Comparison of ENCODE assay signal across 2 cellular contexts in the genomic region with DNA sequence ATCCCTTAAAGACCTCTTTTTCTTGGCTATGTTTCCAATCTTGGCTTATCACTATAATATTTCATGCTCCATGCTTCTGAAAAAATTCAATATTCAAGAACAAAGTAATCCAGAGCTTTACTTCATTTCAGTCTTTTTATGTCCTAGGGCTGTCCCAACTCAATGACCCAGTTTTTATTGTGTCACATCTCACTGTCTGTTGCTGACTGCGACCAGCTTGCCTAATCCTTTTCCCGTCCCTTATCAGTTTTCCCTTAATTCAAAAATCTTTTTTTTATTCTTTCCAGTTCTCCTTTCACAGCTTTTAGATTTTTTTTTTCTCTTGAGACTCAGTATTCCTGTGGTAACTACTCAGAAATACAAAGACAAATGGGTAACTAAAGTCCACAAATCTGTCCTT.
A peak's percentile ranks its signal among the peaks of the same experiment; 100 is the strongest.
TF ChIP-seq lines count a peak whose summit lies in the region.

No MANE protein-coding gene starts in this region.

TF ChIP-seq in liver, 16 proteins besides CTCF, POLR2A, EP300 and RAD21 (continued from another document):
- peak; percentile 58 to 61 for TF ChIP-seq RXRA (IDR thresholded peaks at IDR 0.05)
- peak; percentile 13 for TF ChIP-seq TAF1 (conservative IDR thresholded peaks at IDR 0.05)
- TF ChIP-seq JUND (IDR thresholded peaks at IDR 0.05): peak in 1 of 2 donors; percentile 34
- TF ChIP-seq, protein P1, sequence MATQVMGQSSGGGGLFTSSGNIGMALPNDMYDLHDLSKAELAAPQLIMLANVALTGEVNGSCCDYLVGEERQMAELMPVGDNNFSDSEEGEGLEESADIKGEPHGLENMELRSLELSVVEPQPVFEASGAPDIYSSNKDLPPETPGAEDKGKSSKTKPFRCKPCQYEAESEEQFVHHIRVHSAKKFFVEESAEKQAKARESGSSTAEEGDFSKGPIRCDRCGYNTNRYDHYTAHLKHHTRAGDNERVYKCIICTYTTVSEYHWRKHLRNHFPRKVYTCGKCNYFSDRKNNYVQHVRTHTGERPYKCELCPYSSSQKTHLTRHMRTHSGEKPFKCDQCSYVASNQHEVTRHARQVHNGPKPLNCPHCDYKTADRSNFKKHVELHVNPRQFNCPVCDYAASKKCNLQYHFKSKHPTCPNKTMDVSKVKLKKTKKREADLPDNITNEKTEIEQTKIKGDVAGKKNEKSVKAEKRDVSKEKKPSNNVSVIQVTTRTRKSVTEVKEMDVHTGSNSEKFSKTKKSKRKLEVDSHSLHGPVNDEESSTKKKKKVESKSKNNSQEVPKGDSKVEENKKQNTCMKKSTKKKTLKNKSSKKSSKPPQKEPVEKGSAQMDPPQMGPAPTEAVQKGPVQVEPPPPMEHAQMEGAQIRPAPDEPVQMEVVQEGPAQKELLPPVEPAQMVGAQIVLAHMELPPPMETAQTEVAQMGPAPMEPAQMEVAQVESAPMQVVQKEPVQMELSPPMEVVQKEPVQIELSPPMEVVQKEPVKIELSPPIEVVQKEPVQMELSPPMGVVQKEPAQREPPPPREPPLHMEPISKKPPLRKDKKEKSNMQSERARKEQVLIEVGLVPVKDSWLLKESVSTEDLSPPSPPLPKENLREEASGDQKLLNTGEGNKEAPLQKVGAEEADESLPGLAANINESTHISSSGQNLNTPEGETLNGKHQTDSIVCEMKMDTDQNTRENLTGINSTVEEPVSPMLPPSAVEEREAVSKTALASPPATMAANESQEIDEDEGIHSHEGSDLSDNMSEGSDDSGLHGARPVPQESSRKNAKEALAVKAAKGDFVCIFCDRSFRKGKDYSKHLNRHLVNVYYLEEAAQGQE (IDR thresholded peaks at IDR 0.05): peak; percentile 47
- TF ChIP-seq, protein P2, sequence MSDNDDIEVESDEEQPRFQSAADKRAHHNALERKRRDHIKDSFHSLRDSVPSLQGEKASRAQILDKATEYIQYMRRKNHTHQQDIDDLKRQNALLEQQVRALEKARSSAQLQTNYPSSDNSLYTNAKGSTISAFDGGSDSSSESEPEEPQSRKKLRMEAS (IDR thresholded peaks at IDR 0.05): peak; percentile 15
- no peak for TF ChIP-seq FOXA2 (IDR thresholded peaks at IDR 0.05)
- peak; percentile 47 to 53 for TF ChIP-seq HNF4A (conservative IDR thresholded peaks at IDR 0.05)

TF ChIP-seq in HepG2, 621 proteins besides CTCF, POLR2A, EP300 and RAD21 (continued from another document):
- TF ChIP-seq, protein P3, sequence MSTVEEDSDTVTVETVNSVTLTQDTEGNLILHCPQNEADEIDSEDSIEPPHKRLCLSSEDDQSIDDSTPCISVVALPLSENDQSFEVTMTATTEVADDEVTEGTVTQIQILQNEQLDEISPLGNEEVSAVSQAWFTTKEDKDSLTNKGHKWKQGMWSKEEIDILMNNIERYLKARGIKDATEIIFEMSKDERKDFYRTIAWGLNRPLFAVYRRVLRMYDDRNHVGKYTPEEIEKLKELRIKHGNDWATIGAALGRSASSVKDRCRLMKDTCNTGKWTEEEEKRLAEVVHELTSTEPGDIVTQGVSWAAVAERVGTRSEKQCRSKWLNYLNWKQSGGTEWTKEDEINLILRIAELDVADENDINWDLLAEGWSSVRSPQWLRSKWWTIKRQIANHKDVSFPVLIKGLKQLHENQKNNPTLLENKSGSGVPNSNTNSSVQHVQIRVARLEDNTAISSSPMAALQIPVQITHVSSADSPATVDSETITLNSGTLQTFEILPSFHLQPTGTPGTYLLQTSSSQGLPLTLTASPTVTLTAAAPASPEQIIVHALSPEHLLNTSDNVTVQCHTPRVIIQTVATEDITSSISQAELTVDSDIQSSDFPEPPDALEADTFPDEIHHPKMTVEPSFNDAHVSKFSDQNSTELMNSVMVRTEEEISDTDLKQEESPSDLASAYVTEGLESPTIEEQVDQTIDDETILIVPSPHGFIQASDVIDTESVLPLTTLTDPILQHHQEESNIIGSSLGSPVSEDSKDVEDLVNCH (CRISPR knock-in tag; IDR thresholded peaks at IDR 0.05): no peak
- TF ChIP-seq DNMT3B (CRISPR knock-in tag; conservative IDR thresholded peaks at IDR 0.05) (no peak), ZNF720 (CRISPR knock-in tag; IDR thresholded peaks at IDR 0.05) (no peak), ZFYVE20 (CRISPR knock-in tag; IDR thresholded peaks at IDR 0.05; ENCODE audit: borderline replicate concordance, low read depth) (no peak), ZNF788 (CRISPR knock-in tag; IDR thresholded peaks at IDR 0.05; ENCODE audit: borderline replicate concordance) (no peak), HDAC2 (CRISPR knock-in tag; IDR thresholded peaks at IDR 0.05) (no peak), PLSCR1 (CRISPR knock-in tag; IDR thresholded peaks at IDR 0.05; ENCODE audit: borderline replicate concordance) (no peak)
- TF ChIP-seq, protein P4, sequence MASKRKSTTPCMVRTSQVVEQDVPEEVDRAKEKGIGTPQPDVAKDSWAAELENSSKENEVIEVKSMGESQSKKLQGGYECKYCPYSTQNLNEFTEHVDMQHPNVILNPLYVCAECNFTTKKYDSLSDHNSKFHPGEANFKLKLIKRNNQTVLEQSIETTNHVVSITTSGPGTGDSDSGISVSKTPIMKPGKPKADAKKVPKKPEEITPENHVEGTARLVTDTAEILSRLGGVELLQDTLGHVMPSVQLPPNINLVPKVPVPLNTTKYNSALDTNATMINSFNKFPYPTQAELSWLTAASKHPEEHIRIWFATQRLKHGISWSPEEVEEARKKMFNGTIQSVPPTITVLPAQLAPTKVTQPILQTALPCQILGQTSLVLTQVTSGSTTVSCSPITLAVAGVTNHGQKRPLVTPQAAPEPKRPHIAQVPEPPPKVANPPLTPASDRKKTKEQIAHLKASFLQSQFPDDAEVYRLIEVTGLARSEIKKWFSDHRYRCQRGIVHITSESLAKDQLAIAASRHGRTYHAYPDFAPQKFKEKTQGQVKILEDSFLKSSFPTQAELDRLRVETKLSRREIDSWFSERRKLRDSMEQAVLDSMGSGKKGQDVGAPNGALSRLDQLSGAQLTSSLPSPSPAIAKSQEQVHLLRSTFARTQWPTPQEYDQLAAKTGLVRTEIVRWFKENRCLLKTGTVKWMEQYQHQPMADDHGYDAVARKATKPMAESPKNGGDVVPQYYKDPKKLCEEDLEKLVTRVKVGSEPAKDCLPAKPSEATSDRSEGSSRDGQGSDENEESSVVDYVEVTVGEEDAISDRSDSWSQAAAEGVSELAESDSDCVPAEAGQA (IDR thresholded peaks at IDR 0.05; ENCODE audit: low read depth): no peak
- TF ChIP-seq, protein P4 (CRISPR knock-in tag; IDR thresholded peaks at IDR 0.05; ENCODE audit: borderline replicate concordance): no peak
